1 cellular context compared by ENCODE assay signal in genomic region chr1:21308847-21309652, GRCh38.
A peak's percentile ranks its signal among the peaks of the same experiment; 100 is the strongest.
TF ChIP-seq lines count a peak whose summit lies in the region.

No MANE protein-coding gene starts in this region.

TF ChIP-seq in SK-N-SH, 30 proteins besides CTCF, POLR2A, EP300 and RAD21 (continued from another document):
- TF ChIP-seq MAX (IDR thresholded peaks at IDR 0.05; ENCODE audit: low read depth): no peak
- no peak for TF ChIP-seq ELF1 (IDR thresholded peaks at IDR 0.05)
- TF ChIP-seq YY1 (IDR thresholded peaks at IDR 0.05; ENCODE audit: low read depth): no peak
- TF ChIP-seq ZBTB33 (IDR thresholded peaks at IDR 0.05; ENCODE audit: borderline replicate concordance, low read depth): no peak
- TF ChIP-seq FOXJ3 (CRISPR knock-in tag; IDR thresholded peaks at IDR 0.05): no peak; the same call in 1 of the 2 replicates
- TF ChIP-seq FOXM1 (IDR thresholded peaks at IDR 0.05; ENCODE audit: low read depth): no peak
- no peak for TF ChIP-seq RXRA (IDR thresholded peaks at IDR 0.05; ENCODE audit: borderline replicate concordance, low read depth)
- no peak for TF ChIP-seq REST (IDR thresholded peaks at IDR 0.05; ENCODE audit: low read depth, low read length)
- peak; percentile 40; the same call in 1 of the 2 replicates for TF ChIP-seq POLR2AphosphoS5 (IDR thresholded peaks at IDR 0.05; ENCODE audit: low read depth, low read length)
- TF ChIP-seq SMC3 (IDR thresholded peaks at IDR 0.05; ENCODE audit: low read depth, low read length): peak; percentile 12; the same call in 1 of the 2 replicates
- TF ChIP-seq FOSL2 (IDR thresholded peaks at IDR 0.05; ENCODE audit: borderline replicate concordance, low read depth): peak; percentile 18; the same call in 1 of the 2 replicates
- no peak for TF ChIP-seq GABPA (IDR thresholded peaks at IDR 0.05; ENCODE audit: low read depth)
- peak; percentile 63 for TF ChIP-seq CHD2 (IDR thresholded peaks at IDR 0.05; ENCODE audit: low read length, partially characterized antibody)
- TF ChIP-seq RFX5 (IDR thresholded peaks at IDR 0.05; ENCODE audit: low read length): no peak
